ENCODE assay signal across 26 cellular contexts in genomic region chr13:114229486-114229885, GRCh38. TPM values are rescaled to one million over a fixed set of nuclear protein-coding genes. Genes with fewer than 3 reads are reported as not detected.
DNase-seq lines count a peak whose midpoint lies in the region; ATAC-seq and TF ChIP-seq lines count a peak whose summit lies in the region.
"Had no signal": no experiment of that assay in that cellular context is flagged by ENCODE, and none has a peak within 500 bp of the region (broad histone marks: within the 10 kb centered on the region; RNA-seq: fewer than 3 reads in every experiment).

No MANE protein-coding gene starts in this region.

- no peak for TF ChIP-seq POLR2A in body of pancreas (IDR thresholded peaks at IDR 0.05)

- ATAC-seq in body of pancreas (no peak), GM21737 (IDR thresholded peaks at IDR 0.05; ENCODE audit: unreplicated experiment) (no peak)
- no peak for ATAC-seq in activated CD8-positive, alpha-beta T cell treated with anti-CD3 and anti-CD28 coated beads, Interleukin-2, amount 10 ng/mL, durations not matched to agents 7 days and 5 days
- ATAC-seq: activated CD8-positive, alpha-beta T cell treated with anti-CD3 and anti-CD28 coated beads for 36 hours; activated T-cell treated with anti-CD3 and anti-CD28 coated beads, Interleukin-2, amount 50 U/mL, for 4 hours; foreskin keratinocyte; lower lobe of right lung; right cardiac atrium had no signal

- H3K9ac ChIP-seq in ES-I3 (ENCODE audit: low read depth, low read length) (peak overlapping the region; percentile 1; the same call in 1 of the 2 replicates), neural progenitor cell (no peak overlapping the region)

- H3K4me3 ChIP-seq in neural progenitor cell (no peak overlapping the region), body of pancreas (no peak overlapping the region), foreskin fibroblast (ENCODE audit: low read depth in 1 of 2, low read length in 2 of 2) (no peak overlapping the region)
- H3K4me3 ChIP-seq: coronary artery, lower lobe of right lung, vagina had no signal

- CTCF ChIA-PET in activated CD8-positive, alpha-beta T cell treated with anti-CD3 and anti-CD28 coated beads, Interleukin-2, amount 10 ng/mL, durations not matched to agents 7 days and 5 days (lab: Charles Lee): interaction anchor here (1.1 to 1.3 kb wide), 2 partner anchors 10 to 164 kb away, joined by 3 read pairs; no protein-coding TSS in a partner anchor

- peak overlapping the region; percentile 37 for H3K4me2 ChIP-seq in neural progenitor cell

- no peaks in the 10 kb centered on the region for H3K79me2 ChIP-seq in neural progenitor cell (ENCODE audit: low read depth)

- DNase-seq in MV-4-11 (lab: John Stamatoyannopoulos, UW) (peak; percentile 83), neural progenitor cell (ENCODE audit: low spot score) (peak; percentile 10), body of pancreas (no peak), foreskin fibroblast (no peak)
- DNase-seq in activated CD8-positive, alpha-beta T cell treated with anti-CD3 and anti-CD28 coated beads, Interleukin-2, amount 10 ng/mL, durations not matched to agents 7 days and 5 days: no peak
- DNase-seq: ACHN; activated CD8-positive, alpha-beta T cell treated with anti-CD3 and anti-CD28 coated beads for 36 hours; activated T-cell treated with anti-CD3 and anti-CD28 coated beads, Interleukin-2, amount 50 U/mL, for 4 hours; brain microvascular endothelial cell; foreskin keratinocyte; hippocampal formation; KBM-7; lower lobe of right lung; NCI-H2081; NCI-H446 treated with DMSO at 0.1 percent for 48 hours; right cardiac atrium; stimulated activated CD4-positive, alpha-beta T cell treated with anti-CD3 and anti-CD28 coated beads, Interleukin-15, amount 100 ng/mL, for 24 hours; T-helper 9 cell had no signal

- intact Hi-C loops in body of pancreas (cut with DNase I): loop anchor here (5.0 kb wide), 1 partner anchor 277 kb away; no protein-coding TSS in a partner anchor

- H3K4me3 Mint-ChIP-seq in neural progenitor cell: no peak overlapping the region
- H3K4me3 Mint-ChIP-seq in activated CD8-positive, alpha-beta T cell treated with anti-CD3 and anti-CD28 coated beads, Interleukin-2, amount 10 ng/mL, durations not matched to agents 7 days and 5 days: no peak overlapping the region
- H3K4me3 Mint-ChIP-seq: activated naive CD4-positive, alpha-beta T cell treated with anti-CD3 and anti-CD28 coated beads, Interleukin-2, amount 50 U/mL, for 24 hours; activated T-cell treated with anti-CD3 and anti-CD28 coated beads, Interleukin-2, amount 50 U/mL, for 4 hours had no signal

- H2AFZ ChIP-seq in neural progenitor cell (replicated peaks): no peak overlapping the region

- H3K27ac ChIP-seq in cingulate gyrus (ENCODE audit: low read depth, low read length) (peak overlapping the region; percentile 23), neural progenitor cell (no peak overlapping the region), body of pancreas (no peak overlapping the region)
- H3K27ac ChIP-seq: brain microvascular endothelial cell, coronary artery, foreskin keratinocyte, lower lobe of right lung, vagina had no signal

- no peaks in the 10 kb centered on the region for H4K20me1 ChIP-seq in neural progenitor cell (ENCODE audit: low read depth)

- H3K27ac Mint-ChIP-seq in neural progenitor cell: no peak overlapping the region
- no peak overlapping the region for H3K27ac Mint-ChIP-seq in activated CD8-positive, alpha-beta T cell treated with anti-CD3 and anti-CD28 coated beads, Interleukin-2, amount 10 ng/mL, durations not matched to agents 7 days and 5 days

- peaks cover 20% of the 10 kb centered on the region for H3K27me3 Mint-ChIP-seq in neural progenitor cell (ENCODE audit: insufficient read depth, low read depth)
- peaks cover 25% of the 10 kb centered on the region for H3K27me3 Mint-ChIP-seq in activated CD8-positive, alpha-beta T cell treated with anti-CD3 and anti-CD28 coated beads, Interleukin-2, amount 10 ng/mL, durations not matched to agents 7 days and 5 days (ENCODE audit: low read depth)
- H3K27me3 Mint-ChIP-seq: activated CD8-positive, alpha-beta T cell treated with anti-CD3 and anti-CD28 coated beads for 36 hours; activated naive CD4-positive, alpha-beta T cell treated with anti-CD3 and anti-CD28 coated beads, Interleukin-2, amount 50 U/mL, for 24 hours had no signal

- POLR2A ChIA-PET in activated CD8-positive, alpha-beta T cell treated with anti-CD3 and anti-CD28 coated beads, Interleukin-2, amount 10 ng/mL, durations not matched to agents 7 days and 5 days (lab: Charles Lee): interaction anchor here (1.0 kb wide), 1 partner anchor 10 kb away, joined by 3 read pairs; no protein-coding TSS in a partner anchor

- peaks cover 30% of the 10 kb centered on the region for H3K27me3 ChIP-seq in neural progenitor cell
- no peaks in the 10 kb centered on the region for H3K27me3 ChIP-seq in body of pancreas
- H3K27me3 ChIP-seq: vagina had no signal

- no peaks in the 10 kb centered on the region for H3K9me3 ChIP-seq in ES-I3 (ENCODE audit: control insufficient read depth, insufficient read depth, low read length)
- H3K9me3 ChIP-seq in neural progenitor cell (ENCODE audit: low read depth): no peaks in the 10 kb centered on the region
- H3K9me3 ChIP-seq in body of pancreas: no peaks in the 10 kb centered on the region
- H3K9me3 ChIP-seq: lower lobe of right lung, vagina had no signal

- H3F3A ChIP-seq in neural progenitor cell (ENCODE audit: low read depth): peaks cover 13% of the 10 kb centered on the region

- H3K36me3 ChIP-seq in ES-I3 (ENCODE audit: insufficient read depth, low read length) (no peaks in the 10 kb centered on the region), neural progenitor cell (no peaks in the 10 kb centered on the region), body of pancreas (replicated peaks in 1 of 2; ENCODE audit: insufficient read depth in 1 of 2, low read depth in 2 of 2) (no peaks in the 10 kb centered on the region)
- H3K36me3 ChIP-seq: brain microvascular endothelial cell, lower lobe of right lung, vagina had no signal

- TF ChIP-seq CTCF in neural progenitor cell (IDR thresholded peaks at IDR 0.05): no peak
- TF ChIP-seq CTCF in body of pancreas (IDR thresholded peaks at IDR 0.05): no peak
- no peak for TF ChIP-seq CTCF in foreskin fibroblast (IDR thresholded peaks at IDR 0.05; ENCODE audit: low read depth, low read length)

- 57 to 70% methylated on average over 4 of the region's 4 CpGs for WGBS in body of pancreas, 2 donors

- H3K4me1 ChIP-seq in ES-I3 (ENCODE audit: insufficient read depth, low read length): peaks cover 47% of the 10 kb centered on the region
- H3K4me1 ChIP-seq in neural progenitor cell: peaks cover 13% of the 10 kb centered on the region
- H3K4me1 ChIP-seq in body of pancreas: peaks cover 19% of the 10 kb centered on the region
- H3K4me1 ChIP-seq: foreskin keratinocyte had no signal

- H3K4me1 Mint-ChIP-seq in neural progenitor cell: peaks cover 26% of the 10 kb centered on the region
- H3K4me1 Mint-ChIP-seq in activated CD8-positive, alpha-beta T cell treated with anti-CD3 and anti-CD28 coated beads, Interleukin-2, amount 10 ng/mL, durations not matched to agents 7 days and 5 days (ENCODE audit: low read depth): peaks cover 27% of the 10 kb centered on the region

- H3K36me3 Mint-ChIP-seq in neural progenitor cell: no peaks in the 10 kb centered on the region
- H3K36me3 Mint-ChIP-seq in activated CD8-positive, alpha-beta T cell treated with anti-CD3 and anti-CD28 coated beads, Interleukin-2, amount 10 ng/mL, durations not matched to agents 7 days and 5 days (ENCODE audit: low read depth): peaks cover 2% of the 10 kb centered on the region
- H3K36me3 Mint-ChIP-seq: activated naive CD4-positive, alpha-beta T cell treated with anti-CD3 and anti-CD28 coated beads, Interleukin-2, amount 50 U/mL, for 24 hours; CD14-positive monocyte had no signal

- H3K9me3 Mint-ChIP-seq in neural progenitor cell: no peaks in the 10 kb centered on the region
- no peaks in the 10 kb centered on the region for H3K9me3 Mint-ChIP-seq in activated CD8-positive, alpha-beta T cell treated with anti-CD3 and anti-CD28 coated beads, Interleukin-2, amount 10 ng/mL, durations not matched to agents 7 days and 5 days (ENCODE audit: insufficient read depth)
- H3K9me3 Mint-ChIP-seq: activated CD8-positive, alpha-beta T cell treated with anti-CD3 and anti-CD28 coated beads for 36 hours; activated naive CD4-positive, alpha-beta T cell treated with anti-CD3 and anti-CD28 coated beads, Interleukin-2, amount 50 U/mL, for 24 hours; activated T-cell treated with anti-CD3 and anti-CD28 coated beads, Interleukin-2, amount 50 U/mL, for 4 hours; CD14-positive monocyte had no signal

RNA-seq across cellular contexts. Expression of gene CDC16, which starts 5.2 kb away (rescaled TPM):
- 53.1 and 69.6 TPM in 2 replicates for total RNA-seq in neural progenitor cell (ENCODE audit: low replicate concordance)
- total RNA-seq in body of pancreas: 10 to 100 TPM; 46.7 to 63.9 TPM
- 10 to 100 TPM; 71.4 to 74.7 TPM for total RNA-seq in activated CD8-positive, alpha-beta T cell treated with anti-CD3 and anti-CD28 coated beads, Interleukin-2, amount 10 ng/mL, durations not matched to agents 7 days and 5 days

RNA-seq across cellular contexts. Expression of gene CFAP97D2, which starts 50.4 kb away (rescaled TPM):
- not detected in 2 replicates for total RNA-seq in neural progenitor cell (ENCODE audit: low replicate concordance)
- not detected for total RNA-seq in body of pancreas
- total RNA-seq in activated CD8-positive, alpha-beta T cell treated with anti-CD3 and anti-CD28 coated beads, Interleukin-2, amount 10 ng/mL, durations not matched to agents 7 days and 5 days: not detected
- total RNA-seq: activated CD8-positive, alpha-beta T cell treated with anti-CD3 and anti-CD28 coated beads for 36 hours; activated T-cell treated with anti-CD3 and anti-CD28 coated beads, Interleukin-2, amount 50 U/mL, for 4 hours; foreskin keratinocyte; osteocyte; right cardiac atrium; vagina had no signal

RNA-seq across cellular contexts. Expression of gene UPF3A, which starts 51.9 kb away (rescaled TPM):
- total RNA-seq in neural progenitor cell (ENCODE audit: low replicate concordance): 60.1 and 74.4 TPM in 2 replicates
- 10 to 100 TPM; 33.9 to 35.8 TPM for total RNA-seq in body of pancreas
- 10 to 100 TPM; 53.3 to 58.8 TPM for total RNA-seq in activated CD8-positive, alpha-beta T cell treated with anti-CD3 and anti-CD28 coated beads, Interleukin-2, amount 10 ng/mL, durations not matched to agents 7 days and 5 days

Comparison
In these comparisons a context has a peak if more than half of its experiments do, and no peak if none do; other contexts are left out.
1. DNase-seq: peak in MV-4-11 (single experiment) and neural progenitor cell (single experiment); none in body of pancreas (0 of 4), activated CD8-positive, alpha-beta T cell treated with anti-CD3 and anti-CD28 coated beads, Interleukin-2, amount 10 ng/mL, durations not matched to agents 7 days and 5 days (single experiment) and foreskin fibroblast (0 of 2).